10 cellular contexts compared by ENCODE assay signal in the genomic region with DNA sequence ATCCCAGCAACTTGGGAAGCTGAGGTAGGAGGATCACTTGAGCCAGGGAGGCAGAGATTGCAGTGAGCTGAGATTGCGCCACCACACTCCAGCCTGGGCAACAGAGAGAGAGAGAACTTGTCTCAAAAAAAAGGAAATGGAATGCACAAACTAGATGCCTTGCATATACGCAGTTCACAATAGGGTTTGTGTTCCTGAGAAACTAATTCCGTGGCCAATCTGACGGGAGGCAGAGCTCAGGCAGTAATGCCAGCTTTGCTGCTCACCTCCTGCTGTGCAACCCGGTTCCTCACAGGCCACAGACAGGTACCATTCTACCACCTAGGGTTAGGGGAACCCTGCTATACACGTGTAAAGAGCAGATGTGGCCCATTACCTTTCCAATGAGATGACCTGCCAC. TPM values are rescaled to one million over a fixed set of nuclear protein-coding genes. Genes with fewer than 3 reads are reported as not detected.
DNase-seq lines count a peak whose midpoint lies in the region; ATAC-seq and TF ChIP-seq lines count a peak whose summit lies in the region.
"Had no signal": no experiment of that assay in that cellular context is flagged by ENCODE, and none has a peak within 500 bp of the region (broad histone marks: within the 10 kb centered on the region; RNA-seq: fewer than 3 reads in every experiment).

No MANE protein-coding gene starts in this region.

- H3K4me3 ChIP-seq in AG09309 (ENCODE audit: control insufficient read depth, low read depth, low read length) (peak overlapping the region; percentile 73; the same call in 1 of the 2 replicates), HL-60 (replicated peaks; ENCODE audit: insufficient read depth, low read length) (peak overlapping the region; percentile 97), mesodermal cell (ENCODE audit: extremely low read depth, insufficient read depth, low read length, poor library complexity, severe bottlenecking) (peak overlapping the region; percentile 69)

- ATAC-seq in activated naive CD8-positive, alpha-beta T cell treated with anti-CD3 and anti-CD28 coated beads, Interleukin-2, amount 50 U/mL, for 24 hours = no peak
- ATAC-seq in HG03442 (IDR thresholded peaks at IDR 0.05; ENCODE audit: unreplicated experiment) = no peak

- peak overlapping the region; percentile 73 for H3K27ac ChIP-seq in HL-60 (replicated peaks)
- no peak overlapping the region for H3K27ac ChIP-seq in mesodermal cell (ENCODE audit: low read depth, low read length, severe bottlenecking)

- H3K4me1 ChIP-seq in mesodermal cell (ENCODE audit: control insufficient read depth, insufficient read depth, low read length, poor library complexity, severe bottlenecking) = no peaks in the 10 kb centered on the region

- 83 to 84% methylated on average over 5 to 6 of the region's 6 CpGs for WGBS in mesodermal cell (ENCODE audit: insufficient coverage in 2 of 2), 2 experiments

- DNase-seq in AG09309 (ENCODE audit: low read depth) = no peak
- DNase-seq in HL-60 (ENCODE audit: low read depth in 1 of 2, low spot score in 1 of 2) = peak in 1 of 2 experiments; percentile 74
- no peak for DNase-seq in activated naive CD8-positive, alpha-beta T cell treated with anti-CD3 and anti-CD28 coated beads, Interleukin-2, amount 50 U/mL, for 24 hours
- no peak for DNase-seq in NCI-H82 (lab: John Stamatoyannopoulos, UW)
- no peak for DNase-seq in iPS-NIHi11 (ENCODE audit: low spot score)
- DNase-seq in DMS 273 (lab: John Stamatoyannopoulos, UW; ENCODE audit: unreplicated experiment) = no peak
- DNase-seq: amygdala, NCI-H446 treated with DMSO at 0.1 percent for 48 hours had no signal

- peaks cover 11% of the 10 kb centered on the region for H3K36me3 Mint-ChIP-seq in activated naive CD8-positive, alpha-beta T cell treated with anti-CD3 and anti-CD28 coated beads, Interleukin-2, amount 50 U/mL, for 24 hours (ENCODE audit: low read depth)

- no peak for TF ChIP-seq CTCF in AG09309 (IDR thresholded peaks at IDR 0.05; ENCODE audit: control insufficient read depth, insufficient read depth, low read depth, low read length, missing control alignments)
- no peak for TF ChIP-seq CTCF in HL-60 (IDR thresholded peaks at IDR 0.05; ENCODE audit: insufficient read depth, low read length)

- H3K9me3 Mint-ChIP-seq in activated naive CD8-positive, alpha-beta T cell treated with anti-CD3 and anti-CD28 coated beads, Interleukin-2, amount 50 U/mL, for 24 hours = no peaks in the 10 kb centered on the region

- no peaks in the 10 kb centered on the region for H3K27me3 Mint-ChIP-seq in activated naive CD8-positive, alpha-beta T cell treated with anti-CD3 and anti-CD28 coated beads, Interleukin-2, amount 50 U/mL, for 24 hours

- H3K36me3 ChIP-seq in mesodermal cell (ENCODE audit: control insufficient read depth, insufficient read depth, low read length) = peaks cover 20% of the 10 kb centered on the region

- no peak overlapping the region for H3K27ac Mint-ChIP-seq in activated naive CD8-positive, alpha-beta T cell treated with anti-CD3 and anti-CD28 coated beads, Interleukin-2, amount 50 U/mL, for 24 hours

- no peaks in the 10 kb centered on the region for H3K9me3 ChIP-seq in mesodermal cell (ENCODE audit: control insufficient read depth, low read length)

- H3K27me3 ChIP-seq in HL-60 (ENCODE audit: insufficient read depth, poor library complexity, severe bottlenecking) = no peaks in the 10 kb centered on the region

- H3K4me3 Mint-ChIP-seq in activated naive CD8-positive, alpha-beta T cell treated with anti-CD3 and anti-CD28 coated beads, Interleukin-2, amount 50 U/mL, for 24 hours = peak overlapping the region; percentile 89

- H3K4me1 Mint-ChIP-seq in activated naive CD8-positive, alpha-beta T cell treated with anti-CD3 and anti-CD28 coated beads, Interleukin-2, amount 50 U/mL, for 24 hours = peaks cover 39% of the 10 kb centered on the region

RNA-seq across cellular contexts. Expression of a gene that starts 1.4 kb away (rescaled TPM):
- 35.5 TPM for polyA plus RNA-seq in mesodermal cell (2013, experiment 1 of 2)
- polyA plus RNA-seq in mesodermal cell (2013, experiment 2 of 2) = 30.5 TPM

RNA-seq across cellular contexts. Expression of a gene that starts 43.6 kb away (rescaled TPM):
- polyA plus RNA-seq in mesodermal cell (2013, experiment 1 of 2) = 10.5 TPM
- 9.2 TPM for polyA plus RNA-seq in mesodermal cell (2013, experiment 2 of 2)
